8 cellular contexts compared by ENCODE assay signal in the genomic region with DNA sequence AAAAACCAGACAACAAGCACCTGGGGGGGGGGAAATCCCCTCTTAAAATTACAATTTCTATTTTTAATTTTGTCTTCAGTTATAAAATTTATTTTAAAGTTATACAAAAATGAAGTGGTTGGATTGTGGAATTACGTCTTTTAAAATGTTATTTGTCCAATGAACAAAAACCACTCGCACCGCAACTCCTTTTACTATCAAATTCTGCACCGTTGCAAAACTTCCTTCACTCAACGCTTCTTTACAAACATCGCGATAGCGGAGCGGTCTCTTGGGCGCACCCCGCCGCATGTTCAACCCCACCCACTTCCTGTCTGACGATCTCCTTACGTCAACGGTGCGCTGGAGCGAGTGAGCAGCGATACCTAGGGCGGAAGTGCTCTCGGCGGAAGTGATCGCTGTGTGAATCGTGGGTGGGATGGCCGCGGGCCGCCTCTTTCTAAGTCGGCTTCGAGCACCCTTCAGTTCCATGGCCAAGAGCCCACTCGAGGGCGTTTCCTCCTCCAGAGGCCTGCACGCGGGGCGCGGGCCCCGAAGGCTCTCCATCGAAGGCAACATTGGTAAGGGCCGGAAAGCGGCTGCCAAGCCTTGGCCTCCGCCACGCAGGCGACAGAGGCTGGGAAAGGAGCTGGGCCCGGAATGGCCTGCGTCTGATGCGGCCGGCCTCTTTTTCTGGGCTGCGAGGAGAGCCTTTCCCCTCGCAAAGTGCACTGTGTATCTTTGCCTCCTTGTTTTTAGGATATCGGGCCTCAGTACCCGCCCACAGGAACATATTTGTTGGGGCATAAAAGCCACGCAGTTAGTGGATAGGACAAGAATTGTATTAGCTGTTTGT. TPM values are rescaled to one million over a fixed set of nuclear protein-coding genes. Genes with fewer than 3 reads are reported as not detected.
DNase-seq lines count a peak whose midpoint lies in the region; ATAC-seq and TF ChIP-seq lines count a peak whose summit lies in the region.

TSS of gene DGUOK (plus strand) at position 388 of the 835 bp plus-strand sequence. CDS start at position 419, 31 bp downstream.

- no peak for TF ChIP-seq EP300 in Ishikawa (IDR thresholded peaks at IDR 0.05; ENCODE audit: borderline replicate concordance)

- TF ChIP-seq RAD21 in Ishikawa (IDR thresholded peaks at IDR 0.05; ENCODE audit: low read depth) = no peak

- peak; percentile 98 for DNase-seq in DMS114 treated with DMSO at 0.1 percent for 48 hours (lab: John Stamatoyannopoulos, UW; ENCODE audit: unreplicated experiment)
- peak; percentile 99 for DNase-seq in PC-3
- DNase-seq in activated T-cell treated with anti-CD3 and anti-CD28 coated beads for 48 hours (ENCODE audit: low read depth) = peak; percentile 94
- DNase-seq in epithelial cell of esophagus (ENCODE audit: low read depth) = peak; percentile 100
- peak; percentile 87 to 91 for DNase-seq in stimulated activated CD8-positive, alpha-beta memory T cell treated with anti-CD3 and anti-CD28 coated beads, Interleukin-4, amount 100 ng/mL, for 1 hour (ENCODE audit: low read depth in 2 of 2, low spot score in 1 of 2)

- intact Hi-C loops in PC-3 (cut with micrococcal nuclease) = loop anchor here (2.0 kb wide), 1 partner anchor 98 kb away; the partner anchor contains the start of gene STAMBP

- H3K4me1 ChIP-seq in PC-3 (ENCODE audit: insufficient read depth, low read length) (peaks cover 40% of the 10 kb centered on the region), mononuclear cell (ENCODE audit: insufficient read depth, low read length) (peaks cover 62% of the 10 kb centered on the region)

- no peaks in the 10 kb centered on the region for H3K9me2 ChIP-seq in PC-3 (replicated peaks; ENCODE audit: low read length)

- peaks cover 48% of the 10 kb centered on the region for H3K79me2 ChIP-seq in PC-3 (ENCODE audit: low read length)

- H3K36me3 ChIP-seq in PC-3 (ENCODE audit: low read depth, low read length) = no peaks in the 10 kb centered on the region

- no peak for TF ChIP-seq CTCF in PC-3 (conservative IDR thresholded peaks at IDR 0.05; ENCODE audit: low read depth, low read length)
- TF ChIP-seq CTCF in epithelial cell of esophagus (IDR thresholded peaks at IDR 0.05; ENCODE audit: insufficient read depth, low read depth, low read length, missing control alignments) = no peak

- H3K4me3 ChIP-seq in PC-3 (ENCODE audit: low read length) (peak within 1 kb of the TSS; percentile 75), epithelial cell of esophagus (ENCODE audit: low read length) (peak within 1 kb of the TSS; percentile 80), mononuclear cell (ENCODE audit: low read length) (peak within 1 kb of the TSS; percentile 68)

- H3K9me3 ChIP-seq in PC-3 (ENCODE audit: low read length) = no peaks in the 10 kb centered on the region
- H3K9me3 ChIP-seq in mononuclear cell (ENCODE audit: low read depth, low read length) = no peaks in the 10 kb centered on the region

- H2AFZ ChIP-seq in PC-3 (ENCODE audit: low read length) = peak within 1 kb of the TSS; percentile 79

- CTCF ChIA-PET in PC-3 (lab: Charles Lee) = no interaction called here

- no peaks in the 10 kb centered on the region for H4K20me1 ChIP-seq in PC-3 (ENCODE audit: low read length)

- H3K4me2 ChIP-seq in PC-3 (ENCODE audit: low read length) = peak within 1 kb of the TSS; percentile 89

- H3K27me3 ChIP-seq in PC-3 (ENCODE audit: low read length) (no peaks in the 10 kb centered on the region), mononuclear cell (ENCODE audit: insufficient read depth, low read length) (no peaks in the 10 kb centered on the region)

- no peaks in the 10 kb centered on the region for H3F3A ChIP-seq in PC-3 (ENCODE audit: low read length, unreplicated experiment)

- H3K9ac ChIP-seq in PC-3 (ENCODE audit: low read length) = peak within 1 kb of the TSS; percentile 97

- BruUV-seq in PC-3 (replicated peaks; lab: Mats Ljungman, UMichigan) = TSS peak; percentile 79

- H3K27ac ChIP-seq in PC-3 (ENCODE audit: low read length) = peak within 1 kb of the TSS; percentile 78

- ATAC-seq in GM21576 (IDR thresholded peaks at IDR 0.05; ENCODE audit: unreplicated experiment) = peak; percentile 97
- peak; percentile 99 for ATAC-seq in PC-3

- POLR2A ChIA-PET in PC-3 (lab: Charles Lee; ENCODE audit: unreplicated experiment) = interaction anchor here (0.6 kb wide), 2 partner anchors 14 to 57 kb away, joined by 3 read pairs; no protein-coding TSS in a partner anchor

TF ChIP-seq in Ishikawa, 13 proteins besides CTCF, POLR2A, EP300 and RAD21:
- TF ChIP-seq YY1 (IDR thresholded peaks at IDR 0.05; ENCODE audit: low read depth) (peak; percentile 75), USF1 (IDR thresholded peaks at IDR 0.05) (no peak), NFIC (IDR thresholded peaks at IDR 0.05) (no peak; the same call in 1 of the 2 replicates), TAF1 (IDR thresholded peaks at IDR 0.05; ENCODE audit: low read depth) (peak; percentile 81), EGR1 (IDR thresholded peaks at IDR 0.05) (peak; percentile 33; the same call in 1 of the 2 replicates), TCF12 (IDR thresholded peaks at IDR 0.05; ENCODE audit: low read depth) (peak; percentile 63; the same call in 1 of the 2 replicates), TEAD4 (IDR thresholded peaks at IDR 0.05) (no peak), REST (IDR thresholded peaks at IDR 0.05; ENCODE audit: low read depth) (no peak), FOXM1 (IDR thresholded peaks at IDR 0.05; ENCODE audit: borderline replicate concordance, low read depth) (no peak), ZBTB7A (IDR thresholded peaks at IDR 0.05; ENCODE audit: low read depth) (no peak), CEBPB (IDR thresholded peaks at IDR 0.05) (peak; percentile 65; the same call in 1 of the 2 replicates), CREB1 (IDR thresholded peaks at IDR 0.05; ENCODE audit: low read depth) (peak; percentile 94)
- TF ChIP-seq, protein P1, sequence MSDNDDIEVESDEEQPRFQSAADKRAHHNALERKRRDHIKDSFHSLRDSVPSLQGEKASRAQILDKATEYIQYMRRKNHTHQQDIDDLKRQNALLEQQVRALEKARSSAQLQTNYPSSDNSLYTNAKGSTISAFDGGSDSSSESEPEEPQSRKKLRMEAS (IDR thresholded peaks at IDR 0.05) = peak; percentile 89

RNA-seq across cellular contexts. Expression of gene DGUOK, which starts in this region (rescaled TPM):
- total RNA-seq in PC-3 (2014; rRNA removed) (42.2 and 61.3 TPM in 2 replicates), mononuclear cell (33.6 TPM)

Comparison
In these comparisons a context has a peak if more than half of its experiments do, and no peak if none do; other contexts are left out.
1. Peak in every context shown above with its lines: DNase-seq, ATAC-seq, H3K4me3 ChIP-seq and H3K27ac ChIP-seq.